19 cellular contexts compared by ENCODE assay signal in genomic region chr7:50834136-50834535, GRCh38.
"Had no signal": no experiment of that assay in that cellular context is flagged by ENCODE, and none has a peak within 500 bp of the region (broad histone marks: within the 10 kb centered on the region; RNA-seq: fewer than 3 reads in every experiment).

No MANE protein-coding gene starts in this region.

- H3K4me2 ChIP-seq: neural progenitor cell had no signal

- ATAC-seq: esophagus mucosa; gastrocnemius medialis; heart right ventricle; lower lobe of right lung; natural killer cell treated with Interleukin-12 subunit alpha and Interleukin-12 subunit beta and Interleukin-15 and Interleukin-18, amount 100 ng/mL, for 72 hours had no signal

- H3K9ac ChIP-seq: neural progenitor cell had no signal

- H3K27ac ChIP-seq: gastrocnemius medialis, heart right ventricle, left ventricle myocardium inferior, lower lobe of right lung, neural progenitor cell, ovary, right atrium auricular region, sigmoid colon, stomach, thoracic aorta, transverse colon had no signal

- DNase-seq: effector memory CD4-positive, alpha-beta T cell; gastrocnemius medialis; heart right ventricle; left ventricle myocardium inferior; lower lobe of right lung; midbrain; nucleus accumbens; ovary; sigmoid colon; small intestine; stimulated activated CD4-positive, alpha-beta T cell treated with anti-CD3 and anti-CD28 coated beads, Interleukin-12 subunit alpha, Interleukin-12 subunit beta, amount 100 ng/mL, for 4 hours; stimulated activated naive CD4-positive, alpha-beta T cell; stomach; transverse colon had no signal

- H3K27me3 ChIP-seq: gastrocnemius medialis, heart right ventricle, neural progenitor cell, ovary, right atrium auricular region, sigmoid colon, stomach had no signal

- H3K9me3 ChIP-seq: gastrocnemius medialis, heart right ventricle, left ventricle myocardium inferior, lower lobe of right lung, ovary, right atrium auricular region, sigmoid colon, stomach, thoracic aorta, transverse colon had no signal

- H3K36me3 ChIP-seq: gastrocnemius medialis, heart right ventricle, left ventricle myocardium inferior, lower lobe of right lung, neural progenitor cell, ovary, right atrium auricular region, sigmoid colon, stomach, thoracic aorta, transverse colon had no signal

- H2AFZ ChIP-seq: neural progenitor cell had no signal

- H3K4me1 ChIP-seq: lower lobe of right lung, neural progenitor cell, right atrium auricular region, sigmoid colon, stomach, transverse colon had no signal

- H3K4me3 ChIP-seq: gastrocnemius medialis, heart right ventricle, left ventricle myocardium inferior, lower lobe of right lung, neural progenitor cell, ovary, right atrium auricular region, sigmoid colon, stomach, thoracic aorta, transverse colon had no signal
